Comparison of ENCODE assay signal across 8 cellular contexts in the genomic region with DNA sequence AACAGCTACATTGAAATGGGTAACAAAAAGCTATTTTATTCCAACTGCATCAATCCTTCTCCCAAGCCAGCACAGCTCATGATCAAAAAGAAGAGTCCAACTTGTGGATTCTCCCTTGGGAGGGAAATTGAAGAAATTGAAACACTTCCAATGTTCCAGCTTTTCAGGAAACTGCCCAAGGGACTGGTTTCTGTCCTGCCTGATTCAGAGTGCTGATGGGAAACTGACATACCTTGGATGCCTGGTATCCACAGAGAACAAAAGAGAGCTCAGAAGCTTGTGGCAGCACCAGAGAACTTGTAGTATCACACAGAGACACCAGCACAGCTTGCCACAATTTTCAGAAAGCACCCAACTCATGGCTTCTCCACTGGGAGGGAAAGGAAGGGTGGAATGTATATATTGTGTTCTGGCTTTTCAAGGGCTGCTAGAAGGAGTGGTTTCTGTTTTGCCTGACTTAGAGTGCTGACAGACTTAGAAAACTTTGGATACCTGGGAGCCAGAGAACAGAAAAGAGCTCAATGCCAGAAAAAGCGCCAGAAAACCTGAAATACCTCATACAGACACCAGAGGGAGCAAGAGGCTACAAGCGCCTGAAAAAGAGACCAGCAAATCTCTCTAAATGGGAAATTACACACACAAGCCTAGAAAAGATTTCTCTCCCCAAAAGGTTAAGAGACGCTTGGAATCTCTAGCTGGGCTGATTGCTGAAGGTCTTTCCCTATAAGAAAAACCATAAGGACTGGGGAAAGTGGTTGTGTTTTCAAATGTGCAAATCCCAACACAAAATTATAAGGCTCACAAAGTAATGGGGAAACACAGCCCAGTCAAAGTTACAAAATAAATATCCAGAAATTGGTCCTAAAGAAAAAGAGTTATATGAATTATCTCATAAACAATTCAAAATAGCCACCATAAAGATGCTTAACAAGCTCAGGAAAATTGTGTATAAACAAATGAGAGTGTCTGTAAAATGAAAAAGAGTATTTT.
DNase-seq lines count a peak whose midpoint lies in the region; ATAC-seq and TF ChIP-seq lines count a peak whose summit lies in the region.

No MANE protein-coding gene starts in this region.

- peaks cover 5% of the 10 kb centered on the region for H3K9me3 Mint-ChIP-seq in stimulated activated memory B cell treated with anti-CD40 and anti-IgM and Interleukin-4, amounts not matched to agents 10 μg/mL and 1 μg/mL and 100 μg/mL, for 72 hours

- H3K4me3 Mint-ChIP-seq in stimulated activated memory B cell treated with anti-CD40 and anti-IgM and Interleukin-4, amounts not matched to agents 10 μg/mL and 1 μg/mL and 100 μg/mL, for 72 hours, result no peak overlapping the region

- DNase-seq in NCI-H2107 treated with DMSO at 0.1 percent for 48 hours (lab: John Stamatoyannopoulos, UW; ENCODE audit: unreplicated experiment), result peak; percentile 41
- no peak for DNase-seq in NCI-H2107 (lab: John Stamatoyannopoulos, UW)
- peak; percentile 58 for DNase-seq in NCI-H748 (lab: John Stamatoyannopoulos, UW; ENCODE audit: unreplicated experiment)
- peak; percentile 74 for DNase-seq in astrocyte of the cerebellum (ENCODE audit: low read depth)
- peak; percentile 53 for DNase-seq in iPS DF 4.7 (ENCODE audit: extremely low read depth, low spot score)
- peak; percentile 15 for DNase-seq in stimulated activated naive CD8-positive, alpha-beta T cell treated with anti-CD3 and anti-CD28 coated beads, Interleukin-15, Interleukin-2, amounts not matched to agents 100 U/mL and 50 U/mL, for 24 hours

- peak; percentile 90 for TF ChIP-seq CTCF in astrocyte of the cerebellum (IDR thresholded peaks at IDR 0.05; ENCODE audit: low read depth, low read length, missing control alignments)

- peak; percentile 76 for ATAC-seq in HG02970 (IDR thresholded peaks at IDR 0.05; ENCODE audit: low FRiP score, unreplicated experiment)
- no peak for ATAC-seq in stimulated activated naive CD8-positive, alpha-beta T cell treated with anti-CD3 and anti-CD28 coated beads, Interleukin-15, Interleukin-2, amounts not matched to agents 100 U/mL and 50 U/mL, for 24 hours
- no peak for ATAC-seq in stimulated activated memory B cell treated with anti-CD40 and anti-IgM and Interleukin-4, amounts not matched to agents 10 μg/mL and 1 μg/mL and 100 μg/mL, for 72 hours

- no peaks in the 10 kb centered on the region for H3K4me1 Mint-ChIP-seq in stimulated activated memory B cell treated with anti-CD40 and anti-IgM and Interleukin-4, amounts not matched to agents 10 μg/mL and 1 μg/mL and 100 μg/mL, for 72 hours

- in situ Hi-C loops in astrocyte of the cerebellum (cut with HindIII; ENCODE audit: low sequenced_read_pairs), result loop anchor here (5.0 kb wide), 1 partner anchor 182 kb away; no protein-coding TSS in a partner anchor

- H3K27ac Mint-ChIP-seq in stimulated activated memory B cell treated with anti-CD40 and anti-IgM and Interleukin-4, amounts not matched to agents 10 μg/mL and 1 μg/mL and 100 μg/mL, for 72 hours, result no peak overlapping the region

- H3K4me3 ChIP-seq in astrocyte of the cerebellum (ENCODE audit: low read depth, low read length), result no peak overlapping the region

- H3K27me3 Mint-ChIP-seq in stimulated activated memory B cell treated with anti-CD40 and anti-IgM and Interleukin-4, amounts not matched to agents 10 μg/mL and 1 μg/mL and 100 μg/mL, for 72 hours, result peaks cover 39% of the 10 kb centered on the region

- H3K36me3 Mint-ChIP-seq in stimulated activated memory B cell treated with anti-CD40 and anti-IgM and Interleukin-4, amounts not matched to agents 10 μg/mL and 1 μg/mL and 100 μg/mL, for 72 hours, result no peaks in the 10 kb centered on the region
